In genomic region chr12:119686776-119687175, GRCh38 we compare ENCODE assay signal across 21 cellular contexts.
"Had no signal": no experiment of that assay in that cellular context is flagged by ENCODE, and none has a peak within 500 bp of the region (broad histone marks: within the 10 kb centered on the region; RNA-seq: fewer than 3 reads in every experiment).

No MANE protein-coding gene starts in this region.

- H3K27ac Mint-ChIP-seq: activated CD4-positive, alpha-beta memory T cell treated with anti-CD3 and anti-CD28 coated beads, Interleukin-2, amount 10 ng/mL, durations not matched to agents 7 days and 5 days; activated naive CD8-positive, alpha-beta T cell; activated T-cell treated with anti-CD3 and anti-CD28 coated beads, Interleukin-2, amount 50 U/mL, for 24 hours had no signal

- H3K36me3 ChIP-seq: colonic mucosa had no signal

- H3K4me3 ChIP-seq: body of pancreas, colonic mucosa, SK-N-MC, testis had no signal

- H3K4me3 Mint-ChIP-seq: activated CD4-positive, alpha-beta memory T cell treated with anti-CD3 and anti-CD28 coated beads, Interleukin-2, amount 10 ng/mL, durations not matched to agents 7 days and 5 days; activated naive CD8-positive, alpha-beta T cell; activated T-cell treated with anti-CD3 and anti-CD28 coated beads, Interleukin-2, amount 50 U/mL, for 24 hours had no signal

- H3K36me3 Mint-ChIP-seq: activated naive CD8-positive, alpha-beta T cell had no signal

- H3K9me3 ChIP-seq: body of pancreas, colonic mucosa, testis had no signal

- H3K9me3 Mint-ChIP-seq: activated CD4-positive, alpha-beta memory T cell treated with anti-CD3 and anti-CD28 coated beads, Interleukin-2, amount 10 ng/mL, durations not matched to agents 7 days and 5 days; activated T-cell treated with anti-CD3 and anti-CD28 coated beads, Interleukin-2, amount 50 U/mL, for 24 hours had no signal

- ATAC-seq: body of pancreas; foreskin keratinocyte; stimulated activated naive CD8-positive, alpha-beta T cell treated with anti-CD3 and anti-CD28 coated beads, Interleukin-15, Interleukin-2, amounts not matched to agents 100 U/mL and 50 U/mL, for 24 hours had no signal

- H3K27ac ChIP-seq: body of pancreas, foreskin keratinocyte, SK-N-MC, testis had no signal

- H3K4me1 ChIP-seq: foreskin keratinocyte had no signal

- H3K27me3 ChIP-seq: body of pancreas, colonic mucosa, foreskin keratinocyte, testis had no signal

- DNase-seq: activated CD4-positive, alpha-beta memory T cell treated with anti-CD3 and anti-CD28 coated beads, Interleukin-2, amount 10 ng/mL, durations not matched to agents 7 days and 5 days; activated CD4-positive, alpha-beta T cell treated with anti-CD3 and anti-CD28 coated beads for 4 hours; activated gamma-delta T cell; activated T-cell treated with anti-CD3 and anti-CD28 coated beads, Interleukin-2, amount 50 U/mL, for 24 hours; amniotic stem cell; body of pancreas; caudate nucleus; effector CD4-positive, alpha-beta T cell; foreskin keratinocyte; kidney glomerular epithelial cell; left ventricle myocardium superior; retina; stimulated activated CD4-positive, alpha-beta T cell treated with anti-CD3 and anti-CD28 coated beads, Interleukin-15, amount 100 ng/mL, for 24 hours; stimulated activated CD4-positive, alpha-beta T cell treated with anti-CD3 and anti-CD28 coated beads, Interleukin-4, amount 100 ng/mL, for 24 hours; stimulated activated CD8-positive, alpha-beta memory T cell treated with anti-CD3 and anti-CD28 coated beads, Interleukin-4, amount 100 ng/mL, for 48 hours; stimulated activated naive CD8-positive, alpha-beta T cell treated with anti-CD3 and anti-CD28 coated beads, Interleukin-15, Interleukin-2, amounts not matched to agents 100 U/mL and 50 U/mL, for 24 hours; T-helper 1 cell; testis had no signal

- H3K27me3 Mint-ChIP-seq: activated CD4-positive, alpha-beta memory T cell treated with anti-CD3 and anti-CD28 coated beads, Interleukin-2, amount 10 ng/mL, durations not matched to agents 7 days and 5 days; activated naive CD8-positive, alpha-beta T cell; activated T-cell treated with anti-CD3 and anti-CD28 coated beads, Interleukin-2, amount 50 U/mL, for 24 hours had no signal
